In the genomic region with DNA sequence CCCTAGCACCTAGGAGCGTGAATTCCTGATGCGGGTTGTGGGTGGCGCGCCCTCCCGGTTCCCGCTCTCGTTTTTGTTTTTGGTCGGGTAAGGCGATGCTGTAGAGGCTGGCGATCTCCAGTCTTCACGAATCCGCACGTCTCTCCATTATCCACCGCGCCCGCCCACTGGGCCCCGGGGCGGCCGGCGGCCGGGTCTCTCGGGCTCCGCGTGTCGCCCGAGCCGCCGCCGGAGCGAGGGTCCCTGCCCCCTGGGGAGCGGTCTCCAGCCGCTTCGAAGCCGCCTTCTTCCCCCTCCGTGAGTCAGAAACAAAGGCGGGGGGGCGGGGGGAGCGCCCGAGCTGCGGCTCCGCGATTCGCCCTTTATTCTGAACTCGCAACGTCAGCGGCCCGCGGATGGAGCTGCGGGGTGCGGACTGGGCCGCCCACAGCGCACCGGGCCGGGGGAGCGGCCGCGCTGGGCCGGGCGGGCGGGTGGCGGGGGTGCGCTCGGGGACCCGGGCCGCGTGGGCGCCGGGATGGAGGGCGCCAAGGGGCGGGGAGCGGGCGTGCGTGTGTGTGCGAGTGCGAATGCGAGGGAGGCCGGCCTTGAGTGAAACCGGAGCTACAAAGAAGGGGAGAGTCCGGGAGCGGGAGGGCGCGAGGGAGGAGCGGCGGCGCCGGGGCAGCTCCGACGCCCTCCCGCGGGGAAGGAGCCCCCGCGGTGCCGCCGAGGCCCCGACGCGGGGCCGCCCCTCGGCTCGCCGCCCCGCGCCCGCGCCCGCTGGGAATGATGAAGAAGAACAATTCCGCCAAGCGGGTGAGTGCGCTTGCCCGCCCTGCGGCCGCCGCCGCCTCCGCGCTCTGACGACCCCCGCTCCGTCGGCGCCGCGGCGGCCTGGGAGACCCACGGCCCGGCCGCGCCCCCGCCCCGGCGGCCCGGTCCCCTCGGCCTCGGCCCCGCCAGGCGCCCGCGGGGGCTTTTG, we compare ENCODE assay signal across 8 cellular contexts. TPM values are rescaled to one million over a fixed set of nuclear protein-coding genes. Genes with fewer than 3 reads are reported as not detected.
DNase-seq lines count a peak whose midpoint lies in the region; ATAC-seq, FAIRE-seq and TF ChIP-seq lines count a peak whose summit lies in the region.

A gene with protein sequence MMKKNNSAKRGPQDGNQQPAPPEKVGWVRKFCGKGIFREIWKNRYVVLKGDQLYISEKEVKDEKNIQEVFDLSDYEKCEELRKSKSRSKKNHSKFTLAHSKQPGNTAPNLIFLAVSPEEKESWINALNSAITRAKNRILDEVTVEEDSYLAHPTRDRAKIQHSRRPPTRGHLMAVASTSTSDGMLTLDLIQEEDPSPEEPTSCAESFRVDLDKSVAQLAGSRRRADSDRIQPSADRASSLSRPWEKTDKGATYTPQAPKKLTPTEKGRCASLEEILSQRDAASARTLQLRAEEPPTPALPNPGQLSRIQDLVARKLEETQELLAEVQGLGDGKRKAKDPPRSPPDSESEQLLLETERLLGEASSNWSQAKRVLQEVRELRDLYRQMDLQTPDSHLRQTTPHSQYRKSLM (plus strand): TSS at position 427 of the 964 bp plus-strand sequence. CDS start 342 bp downstream, at position 769.

- H3K9me1 ChIP-seq in keratinocyte (ENCODE audit: control insufficient read depth, extremely low read depth, insufficient read depth, low read length): no peaks in the 10 kb centered on the region

- no peak for TF ChIP-seq CTCF in GM23338 (conservative IDR thresholded peaks at IDR 0.05; ENCODE audit: low read depth in 2 of 2)
- no peak for TF ChIP-seq CTCF in keratinocyte (optimal IDR thresholded peaks at IDR 0.05 in 1 of 3, IDR thresholded peaks at IDR 0.05 in 1 of 3, conservative IDR thresholded peaks at IDR 0.05 in 1 of 3; ENCODE audit: extremely low read depth in 1 of 3, insufficient read depth in 2 of 3, low read length in 3 of 3)

- H4K20me1 ChIP-seq in GM23338 (replicated peaks; ENCODE audit: insufficient read depth) (no peaks in the 10 kb centered on the region; the same call in 1 of the 2 replicates), keratinocyte (ENCODE audit: control insufficient read depth, extremely low read depth, insufficient read depth, low read length) (no peaks in the 10 kb centered on the region)

- DNase-seq in DMS153 (lab: John Stamatoyannopoulos, UW) (peak; percentile 53), GM23338 (ENCODE audit: low spot score) (peak; percentile 71), NCI-H1694 (lab: John Stamatoyannopoulos, UW) (peak; percentile 46), caudate nucleus (lab: John Stamatoyannopoulos, UW) (peak in 49 of 61 donors; percentile 23 to 93 (median 64)), keratinocyte (ENCODE audit: low read depth, low spot score) (no peak), SKM-1 (lab: John Stamatoyannopoulos, UW; ENCODE audit: unreplicated experiment) (no peak)
- peak; percentile 85 for DNase-seq in stimulated activated CD4-positive, alpha-beta T cell treated with anti-CD3 and anti-CD28 coated beads, Interleukin-15, amount 100 ng/mL, for 24 hours

- H2AFZ ChIP-seq in GM23338 (peak within 1 kb of the TSS; percentile 91), keratinocyte (ENCODE audit: control insufficient read depth, low read length) (peak within 1 kb of the TSS; percentile 54)

- no peak within 1 kb of the TSS for H3K27ac ChIP-seq in GM23338 (ENCODE audit: low read depth)
- peak within 1 kb of the TSS; percentile 77 for H3K27ac ChIP-seq in caudate nucleus (ENCODE audit: low read depth, low read length)
- H3K27ac ChIP-seq in keratinocyte (ENCODE audit: control insufficient read depth, insufficient read depth, low read length): no peak within 1 kb of the TSS

- peaks cover 25% of the 10 kb centered on the region for H3K4me1 Mint-ChIP-seq in GM23338

- ATAC-seq in GM23338: peak; percentile 41
- ATAC-seq in activated CD4-positive, CD25-positive, alpha-beta regulatory T cell treated with anti-CD3 and anti-CD28 coated beads, Interleukin-2, amount 50 U/mL, for 24 hours: peak; percentile 76 to 80

- H3K9me3 Mint-ChIP-seq in GM23338: no peaks in the 10 kb centered on the region

- peaks cover 16% of the 10 kb centered on the region for H3K79me2 ChIP-seq in GM23338 (replicated peaks; ENCODE audit: insufficient read depth)
- H3K79me2 ChIP-seq in keratinocyte (ENCODE audit: control insufficient read depth, insufficient read depth, low read length): no peaks in the 10 kb centered on the region

- H3K4me3 Mint-ChIP-seq in GM23338: peak within 1 kb of the TSS; percentile 90

- peaks cover 7% of the 10 kb centered on the region; the same call in 1 of the 2 replicates for H3K36me3 ChIP-seq in GM23338 (ENCODE audit: insufficient read depth)
- H3K36me3 ChIP-seq in keratinocyte (ENCODE audit: control insufficient read depth in 2 of 2, extremely low read depth in 1 of 2, insufficient read depth in 2 of 2, low read length in 2 of 2): peaks cover 0 to under 1% of the 10 kb centered on the region in 2 experiments

- H3K9me2 ChIP-seq in GM23338 (ENCODE audit: insufficient read depth): no peaks in the 10 kb centered on the region

- peaks cover 16% of the 10 kb centered on the region for H3K27me3 Mint-ChIP-seq in GM23338 (ENCODE audit: insufficient read depth, low read depth, poor library complexity)

- H3K4me3 ChIP-seq in GM23338 (peak within 1 kb of the TSS; percentile 92), keratinocyte (ENCODE audit: control insufficient read depth in 2 of 3, extremely low read depth in 1 of 3, insufficient read depth in 2 of 3, low read depth in 1 of 3, low read length in 3 of 3) (peak within 1 kb of the TSS; percentile 45 to 75 (median 65))

- peak within 1 kb of the TSS; percentile 55 for H3K9ac ChIP-seq in keratinocyte (ENCODE audit: control insufficient read depth, extremely low read depth, insufficient read depth, low read length)

- H3K4me1 ChIP-seq in GM23338 (ENCODE audit: insufficient read depth): peaks cover 12% of the 10 kb centered on the region
- H3K4me1 ChIP-seq in keratinocyte (ENCODE audit: control insufficient read depth, extremely low read depth, insufficient read depth, low read length): peaks cover 7% of the 10 kb centered on the region

- peaks cover 27% of the 10 kb centered on the region for H3K36me3 Mint-ChIP-seq in GM23338 (ENCODE audit: low read depth)

- no peak for FAIRE-seq in keratinocyte (lab: Jason Lieb, UNC)

- H3K9me3 ChIP-seq in keratinocyte (ENCODE audit: control insufficient read depth, low read depth, low read length): no peaks in the 10 kb centered on the region

- H3F3A ChIP-seq in GM23338 (replicated peaks; ENCODE audit: low read depth): no peaks in the 10 kb centered on the region; the same call in 1 of the 2 replicates

- dilution Hi-C loops in keratinocyte (cut with MboI; ENCODE audit: extremely low pct_ligation_motif_present, low sequenced_read_pairs): no loop called here

- H3K27ac Mint-ChIP-seq in GM23338: no peak within 1 kb of the TSS

- H3K27me3 ChIP-seq in GM23338 (ENCODE audit: insufficient read depth): peaks cover 33% of the 10 kb centered on the region
- H3K27me3 ChIP-seq in keratinocyte (ENCODE audit: control insufficient read depth, extremely low read depth, insufficient read depth, low read length): no peaks in the 10 kb centered on the region

- H3K4me2 ChIP-seq in GM23338 (peak within 1 kb of the TSS; percentile 98), keratinocyte (ENCODE audit: control insufficient read depth, extremely low read depth, insufficient read depth, low read depth, low read length) (peak within 1 kb of the TSS; percentile 80)

TF ChIP-seq in GM23338, 12 proteins besides CTCF, POLR2A, EP300 and RAD21 (continues in another document):
- TF ChIP-seq CREB1 (CRISPR knock-in tag; IDR thresholded peaks at IDR 0.05; ENCODE audit: low read depth): 0 out of 2 replicates have a peak, but pooled peaks have one; percentile 28
- no peak for TF ChIP-seq STAT1 (IDR thresholded peaks at IDR 0.05; ENCODE audit: unreplicated experiment)
- peak; percentile 46 for TF ChIP-seq EZH2 (IDR thresholded peaks at IDR 0.05; ENCODE audit: low read depth, unreplicated experiment)
- TF ChIP-seq, protein P1, sequence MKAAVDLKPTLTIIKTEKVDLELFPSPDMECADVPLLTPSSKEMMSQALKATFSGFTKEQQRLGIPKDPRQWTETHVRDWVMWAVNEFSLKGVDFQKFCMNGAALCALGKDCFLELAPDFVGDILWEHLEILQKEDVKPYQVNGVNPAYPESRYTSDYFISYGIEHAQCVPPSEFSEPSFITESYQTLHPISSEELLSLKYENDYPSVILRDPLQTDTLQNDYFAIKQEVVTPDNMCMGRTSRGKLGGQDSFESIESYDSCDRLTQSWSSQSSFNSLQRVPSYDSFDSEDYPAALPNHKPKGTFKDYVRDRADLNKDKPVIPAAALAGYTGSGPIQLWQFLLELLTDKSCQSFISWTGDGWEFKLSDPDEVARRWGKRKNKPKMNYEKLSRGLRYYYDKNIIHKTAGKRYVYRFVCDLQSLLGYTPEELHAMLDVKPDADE (IDR thresholded peaks at IDR 0.05): no peak

RNA-seq across cellular contexts. Expression of the gene that starts here (rescaled TPM):
- total RNA-seq in GM23338 (2014; rRNA removed; shearing (Covaris generic)): 26.3 and 34.3 TPM in 2 replicates
- polyA plus RNA-seq in GM23338 (2016; fragmentation: Nextera tagmentation; extraction: Ambion mirVana) (33.1 and 36.7 TPM in 2 replicates), keratinocyte (2.2 to 3.3 TPM (median 2.7 TPM) in 3 replicates)
- 0.94 TPM for polyA plus RNA-seq in keratinocyte (2011; ENCODE audit: low read depth)
- 1.9 and 2.5 TPM in 2 replicates for polyA plus RNA-seq in keratinocyte (2011; cell fraction: cytosol; rRNA removed)
- 3.4 and 3.8 TPM in 2 replicates for polyA plus RNA-seq in keratinocyte (2011; cell fraction: nucleus; rRNA removed)
- 2.8 and 5.2 TPM in 2 replicates for polyA plus RNA-seq in keratinocyte (2012; ENCODE audit: low replicate concordance)
- polyA minus RNA-seq in keratinocyte: 1.8 to 10.6 TPM (median 5.1 TPM) in 3 replicates
- polyA minus RNA-seq in keratinocyte (2011; cell fraction: cytosol; rRNA and poly(A)+ RNA removed): 2.3 TPM
- polyA minus RNA-seq in keratinocyte (2011; cell fraction: nucleus; rRNA and poly(A)+ RNA removed): 0.74 and 1.0 TPM in 2 replicates

Comparison
In these comparisons a context has a peak if more than half of its experiments do, and no peak if none do; other contexts are left out.
1. DNase-seq: peak in DMS153 (single experiment), GM23338 (single experiment), NCI-H1694 (single experiment), caudate nucleus (49 of 61) and stimulated activated CD4-positive, alpha-beta T cell treated with anti-CD3 and anti-CD28 coated beads, Interleukin-15, amount 100 ng/mL, for 24 hours (single experiment); none in keratinocyte (single experiment) and SKM-1 (single experiment).